ENCODE assay signal across 23 cellular contexts in genomic region chr4:95511477-95511876, GRCh38. TPM values are rescaled to one million over a fixed set of nuclear protein-coding genes. Genes with fewer than 3 reads are reported as not detected.
"Had no signal": no experiment of that assay in that cellular context is flagged by ENCODE, and none has a peak within 500 bp of the region (broad histone marks: within the 10 kb centered on the region; RNA-seq: fewer than 3 reads in every experiment).

No MANE protein-coding gene starts in this region.

- H3K27me3 ChIP-seq: foreskin keratinocyte, heart left ventricle, ovary, stomach, transverse colon had no signal

- H3K4me1 ChIP-seq: transverse colon had no signal

- H3K36me3 Mint-ChIP-seq: naive thymus-derived CD8-positive, alpha-beta T cell had no signal

- H3K36me3 ChIP-seq: heart left ventricle, ovary, stomach, thoracic aorta, transverse colon had no signal

- H3K4me3 ChIP-seq: coronary artery, heart left ventricle, mucosa of descending colon, ovary, stomach, thoracic aorta, transverse colon had no signal

- H3K9me3 ChIP-seq: heart left ventricle, mucosa of descending colon, ovary, stomach, thoracic aorta, transverse colon had no signal

- FAIRE-seq: endothelial cell of umbilical vein, small intestine had no signal

- H3K9me3 Mint-ChIP-seq: endodermal cell; naive thymus-derived CD8-positive, alpha-beta T cell had no signal

- H3K4me3 Mint-ChIP-seq: endodermal cell; naive thymus-derived CD8-positive, alpha-beta T cell; neural crest cell had no signal

- H3K27ac Mint-ChIP-seq: endodermal cell; naive thymus-derived CD8-positive, alpha-beta T cell had no signal

- DNase-seq: effector CD4-positive, alpha-beta T cell; endodermal cell; erythroblast; heart left ventricle; hippocampal formation; kidney glomerular epithelial cell; mucosa of descending colon; naive thymus-derived CD8-positive, alpha-beta T cell; nucleus accumbens; ovary; right cardiac atrium; small intestine; stimulated activated CD4-positive, alpha-beta T cell treated with anti-CD3 and anti-CD28 coated beads, Interleukin-12 subunit alpha, Interleukin-12 subunit beta, amount 100 ng/mL, for 4 hours; stimulated activated naive CD4-positive, alpha-beta T cell; stomach; substantia nigra; transverse colon had no signal

RNA-seq across cellular contexts. Expression of gene UNC5C, which starts 37.3 kb away (rescaled TPM):
- total RNA-seq: dermis microvascular lymphatic vessel endothelial cell; foreskin keratinocyte; naive thymus-derived CD8-positive, alpha-beta T cell had no signal
- polyA plus RNA-seq: foreskin keratinocyte; naive thymus-derived CD8-positive, alpha-beta T cell had no signal
